In genomic region chr14:43296061-43296460, GRCh38 we compare ENCODE assay signal across 1 cellular context.
DNase-seq lines count a peak whose midpoint lies in the region; ATAC-seq, FAIRE-seq and TF ChIP-seq lines count a peak whose summit lies in the region.
"Not testable (repeated sequence)": the region's sequence is repeated elsewhere in the genome, so short reads cannot be mapped to it uniquely, and the experiment has no call there.

No MANE protein-coding gene starts in this region.

- not testable (repeated sequence) for H3K4me2 ChIP-seq in HepG2 (ENCODE audit: low read depth, low read length)

- not testable (repeated sequence) for H3K79me2 ChIP-seq in HepG2 (ENCODE audit: insufficient read depth, low read length)

- not testable (repeated sequence) for DNase-seq in HepG2 (ENCODE audit: low spot score)

- not testable (repeated sequence) for H3K4me1 ChIP-seq in HepG2 (ENCODE audit: insufficient read depth, low read length)

- H3K27me3 ChIP-seq in HepG2 (ENCODE audit: control insufficient read depth in 1 of 2, insufficient read depth in 2 of 2, low read length in 2 of 2), result not testable (repeated sequence)

- intact Hi-C loops in HepG2 (cut with micrococcal nuclease; ENCODE audit: unreplicated experiment), result not testable (repeated sequence)

- not testable (repeated sequence) for H4K20me1 ChIP-seq in HepG2 (ENCODE audit: insufficient read depth, low read length)

- 9% methylated on average over 4 of the region's 4 CpGs for WGBS in HepG2 (ENCODE audit: low lambda C conversion rate)

- not testable (repeated sequence) for TF ChIP-seq RAD21 in HepG2 (CRISPR knock-in tag; IDR thresholded peaks at IDR 0.05)

- not testable (repeated sequence) for H3K9ac ChIP-seq in HepG2 (ENCODE audit: insufficient read depth, low read depth, low read length)

- FAIRE-seq in HepG2 (lab: Jason Lieb, UNC), result not testable (repeated sequence)

- not testable (repeated sequence) for ATAC-seq in HepG2

- CTCF ChIA-PET in HepG2 (lab: Yijun Ruan, JAX; ENCODE audit: low intra/inter-chr PET ratio, low total read pairs), result not testable (repeated sequence)

- in situ Hi-C loops in HepG2 (cut with HindIII; ENCODE audit: extremely low pct_ligation_motif_present, low pct_unique_long_range_greater_than_20kb), result not testable (repeated sequence)

- POLR2A ChIA-PET in HepG2 (lab: Yijun Ruan, JAX), result not testable (repeated sequence)

- not testable (repeated sequence) for TF ChIP-seq POLR2A in HepG2 (IDR thresholded peaks at IDR 0.05; ENCODE audit: insufficient read depth in 1 of 2, low read depth in 2 of 2, low read length in 2 of 2)

- not testable (repeated sequence) for TF ChIP-seq CTCF in HepG2 (CRISPR knock-in tag; IDR thresholded peaks at IDR 0.05)

- not testable (repeated sequence) for H2AFZ ChIP-seq in HepG2 (ENCODE audit: low read length)

- not testable (repeated sequence) for H3K27ac ChIP-seq in HepG2 (ENCODE audit: extremely low read length, insufficient read depth, low read length)

- H3K36me3 ChIP-seq in HepG2 (replicated peaks in 1 of 2; ENCODE audit: control insufficient read depth in 1 of 2, insufficient read depth in 2 of 2, low read length in 2 of 2), result not testable (repeated sequence)

- peaks cover 83% of the 10 kb centered on the region for H3K9me3 ChIP-seq in HepG2 (ENCODE audit: low read length)

- not testable (repeated sequence) for BruUV-seq in HepG2 (replicated peaks; lab: Mats Ljungman, UMichigan)

- not testable (repeated sequence) for H3K4me3 ChIP-seq in HepG2 (replicated peaks in 1 of 3; ENCODE audit: insufficient read depth in 1 of 3, low read depth in 2 of 3, low read length in 3 of 3)

- TF ChIP-seq EP300 in HepG2 (IDR thresholded peaks at IDR 0.05; ENCODE audit: low read depth in 2 of 2, low read length in 2 of 2); HepG2 (CRISPR knock-in tag; IDR thresholded peaks at IDR 0.05; ENCODE audit: borderline replicate concordance): not testable (repeated sequence)

TF ChIP-seq in HepG2, 621 proteins besides CTCF, POLR2A, EP300 and RAD21:
- 0 out of 2 replicates have a peak, but pooled peaks have one; percentile 32 for TF ChIP-seq PLRG1 (conservative IDR thresholded peaks at IDR 0.05)
- TF ChIP-seq ARNT (IDR thresholded peaks at IDR 0.05), result 0 out of 2 replicates have a peak, but pooled peaks have one; percentile 34
- peak; percentile 92; the same call in 1 of the 2 replicates for TF ChIP-seq NONO (IDR thresholded peaks at IDR 0.05)
- not testable (repeated sequence) for TF ChIP-seq NONO (CRISPR knock-in tag; conservative IDR thresholded peaks at IDR 0.05); FOXP1 (CRISPR knock-in tag; IDR thresholded peaks at IDR 0.05)
- TF ChIP-seq MNT (IDR thresholded peaks at IDR 0.05), result 0 out of 2 replicates have a peak, but pooled peaks have one; percentile 5
- TF ChIP-seq FOXP1 (IDR thresholded peaks at IDR 0.05), result 0 out of 2 replicates have a peak, but pooled peaks have one; percentile 12
- 0 out of 2 replicates have a peak, but pooled peaks have one; percentile 35 for TF ChIP-seq ATM (IDR thresholded peaks at IDR 0.05; ENCODE audit: borderline replicate concordance)
- TF ChIP-seq IKZF1 (IDR thresholded peaks at IDR 0.05), result 0 out of 2 replicates have a peak, but pooled peaks have one; percentile 47
- TF ChIP-seq RAD51 (IDR thresholded peaks at IDR 0.05; ENCODE audit: borderline replicate concordance), result peak; percentile 29; the same call in 1 of the 2 replicates
